9 cellular contexts compared by ENCODE assay signal in genomic region chr1:23693599-23693998, GRCh38. TPM values are rescaled to one million over a fixed set of nuclear protein-coding genes. Genes with fewer than 3 reads are reported as not detected.
DNase-seq lines count a peak whose midpoint lies in the region; ATAC-seq, FAIRE-seq and TF ChIP-seq lines count a peak whose summit lies in the region.
"Had no signal": no experiment of that assay in that cellular context is flagged by ENCODE, and none has a peak within 500 bp of the region (broad histone marks: within the 10 kb centered on the region; RNA-seq: fewer than 3 reads in every experiment).

No MANE protein-coding gene starts in this region.

- no peak for DNase-seq in GM12865 (ENCODE audit: low read depth)
- DNase-seq in PC-3: no peak
- DNase-seq in H1 (ENCODE audit: low read depth in 1 of 2, low spot score in 2 of 2): no peak
- DNase-seq in osteoblast (ENCODE audit: insufficient read length, low spot score, missing footprints): no peak
- DNase-seq in NK-92 treated with Interleukin-12 subunit alpha and Interleukin-12 subunit beta, amount 100 ng/mL, for 24 hours (lab: John Stamatoyannopoulos, UW): no peak
- no peak for DNase-seq in RPMI8226
- DNase-seq in HUDEP-2 (lab: John Stamatoyannopoulos, UW; ENCODE audit: unreplicated experiment in 76 of 76): no peak
- no peak for DNase-seq in mesenteric fat pad (ENCODE audit: low spot score)

- peaks cover 70% of the 10 kb centered on the region for H3K79me2 ChIP-seq in PC-3 (ENCODE audit: low read length)
- peaks cover 42 to 71% of the 10 kb centered on the region in 2 experiments for H3K79me2 ChIP-seq in H1 (ENCODE audit: control insufficient read depth in 1 of 2, insufficient read depth in 2 of 2, low read length in 2 of 2)
- H3K79me2 ChIP-seq in osteoblast (ENCODE audit: insufficient read depth, low read length): peaks cover 70% of the 10 kb centered on the region

- BruUV-seq in PC-3 (replicated peaks; lab: Mats Ljungman, UMichigan): no TSS peak

- TF ChIP-seq POLR2A in H1 (IDR thresholded peaks at IDR 0.05; ENCODE audit: control extremely low read depth in 1 of 2, low read depth in 2 of 2, low read length in 2 of 2): peak in 1 of 2 experiments; percentile 31; a peak in 1 of 3 replicates

- POLR2A ChIA-PET in PC-3 (lab: Charles Lee; ENCODE audit: unreplicated experiment) (no interaction called here), H1 (lab: Charles Lee; ENCODE audit: partially characterized antibody) (interaction anchor here (0.8 to 12.3 kb wide), 14 partner anchors 11 to 196 kb away, joined by 3 to 190 read pairs (median 14); partner anchors contain the start of genes E2F2, ELOA and PITHD1)

- TF ChIP-seq RAD21 in H1 (IDR thresholded peaks at IDR 0.05 in 1 of 2, conservative IDR thresholded peaks at IDR 0.05 in 1 of 2; ENCODE audit: low read depth in 2 of 2, low read length in 2 of 2): no peak

- H3K4me2 ChIP-seq in PC-3 (ENCODE audit: low read length) (peak overlapping the region; percentile 86), H1 (ENCODE audit: insufficient read depth in 1 of 2, low read depth in 2 of 2, low read length in 2 of 2) (peak overlapping the region; percentile 87 to 99), osteoblast (ENCODE audit: insufficient read depth, low read length) (peak overlapping the region; percentile 97)

- H3K4me1 ChIP-seq in PC-3 (ENCODE audit: insufficient read depth, low read length) (peaks cover 21% of the 10 kb centered on the region), H1 (replicated peaks in 1 of 4; ENCODE audit: control insufficient read depth in 3 of 4, insufficient read depth in 4 of 4, low read length in 3 of 4) (peaks cover 0 to 13% (median 6%) of the 10 kb centered on the region in 4 experiments; a peak in 4 of 7 replicates), osteoblast (ENCODE audit: insufficient read depth, low read length) (peaks cover 43% of the 10 kb centered on the region)

- no peak overlapping the region for H3K18ac ChIP-seq in H1 (ENCODE audit: extremely low read depth, low read length)

- H3K4me3 ChIP-seq in GM12865 (ENCODE audit: low read depth, low read length): peak overlapping the region; percentile 87
- peak overlapping the region; percentile 95 for H3K4me3 ChIP-seq in PC-3 (ENCODE audit: low read length)
- peak overlapping the region; percentile 82 to 100 (median 92); a peak in 5 of 8 replicates for H3K4me3 ChIP-seq in H1 (ENCODE audit: extremely low read depth in 1 of 4, insufficient read depth in 2 of 4, low read depth in 3 of 4, low read length in 4 of 4)
- H3K4me3 ChIP-seq in osteoblast (ENCODE audit: insufficient read depth, low read length): peak overlapping the region; percentile 92

- H3K36me3 ChIP-seq in PC-3 (ENCODE audit: low read depth, low read length): peaks cover 65% of the 10 kb centered on the region
- peaks cover 40 to 64% (median 58%) of the 10 kb centered on the region in 4 experiments for H3K36me3 ChIP-seq in H1 (ENCODE audit: control insufficient read depth in 2 of 4, insufficient read depth in 4 of 4, low read length in 3 of 4)
- peaks cover 63% of the 10 kb centered on the region for H3K36me3 ChIP-seq in osteoblast (ENCODE audit: insufficient read depth, low read length)

- H3K27ac ChIP-seq in PC-3 (ENCODE audit: low read length) (no peak overlapping the region), H1 (ENCODE audit: low read depth, low read length) (no peak overlapping the region), osteoblast (ENCODE audit: low read depth, low read length) (peak overlapping the region; percentile 92)

- H3K79me1 ChIP-seq in H1 (ENCODE audit: low read depth, low read length): peaks cover 8% of the 10 kb centered on the region

- H3K27me3 ChIP-seq in PC-3 (ENCODE audit: low read length): no peaks in the 10 kb centered on the region
- no peaks in the 10 kb centered on the region for H3K27me3 ChIP-seq in H1 (replicated peaks in 1 of 4; ENCODE audit: control insufficient read depth in 3 of 4, extremely low read depth in 1 of 4, insufficient read depth in 3 of 4, low read length in 3 of 4)
- H3K27me3 ChIP-seq in osteoblast (ENCODE audit: insufficient read depth, low read length): no peaks in the 10 kb centered on the region

- no peak overlapping the region for H2BK5ac ChIP-seq in H1 (ENCODE audit: low read depth, low read length)

- peaks cover 65% of the 10 kb centered on the region for H4K20me1 ChIP-seq in PC-3 (ENCODE audit: low read length)
- peaks cover 32 to 39% of the 10 kb centered on the region in 2 experiments for H4K20me1 ChIP-seq in H1 (replicated peaks in 1 of 2; ENCODE audit: control insufficient read depth in 1 of 2, insufficient read depth in 2 of 2, low read length in 2 of 2)
- peaks cover 69% of the 10 kb centered on the region for H4K20me1 ChIP-seq in osteoblast (ENCODE audit: insufficient read depth, low read length)

- H2BK120ac ChIP-seq in H1 (replicated peaks; ENCODE audit: low read depth, low read length): no peak overlapping the region

- H3K14ac ChIP-seq in H1 (ENCODE audit: insufficient read length): no peak overlapping the region

- H2BK12ac ChIP-seq in H1 (ENCODE audit: low read depth, low read length): no peak overlapping the region

- no peak overlapping the region for H2BK20ac ChIP-seq in H1 (ENCODE audit: low read length)

- H3K9me3 ChIP-seq in PC-3 (ENCODE audit: low read length) (no peaks in the 10 kb centered on the region), H1 (ENCODE audit: insufficient read depth in 2 of 2, low read depth in 1 of 2, low read length in 1 of 2) (no peaks in the 10 kb centered on the region), osteoblast (ENCODE audit: low read depth, low read length) (no peaks in the 10 kb centered on the region)

- H2AK5ac ChIP-seq in H1 (ENCODE audit: low read depth, low read length): no peak overlapping the region

- intact Hi-C loops in PC-3 (cut with micrococcal nuclease): no loop called here

- H4K5ac ChIP-seq in H1 (ENCODE audit: insufficient read length, low read depth, low read length): no peak overlapping the region

- WGBS in H1 (ENCODE audit: extremely low coverage in 1 of 2, insufficient coverage in 1 of 2, insufficient read length in 1 of 2, insufficient replicate concordance in 2 of 2, low coverage in 1 of 2, low lambda C conversion rate in 2 of 2, missing lambda C conversion rate in 1 of 2), 2 experiments: 93% methylated on average over 2 of the region's 2 CpGs; no CpG with 5 or more reads in 1 of the 2 experiments

- H3K23me2 ChIP-seq in H1 (ENCODE audit: low read depth, low read length): peaks cover 11% of the 10 kb centered on the region; the same call in 1 of the 2 replicates

- no peak overlapping the region for H2BK15ac ChIP-seq in H1 (ENCODE audit: low read length)

- no peak overlapping the region for H3K56ac ChIP-seq in H1 (replicated peaks; ENCODE audit: insufficient read length, low read depth, low read length)

- CTCF ChIA-PET in PC-3 (lab: Charles Lee): no interaction called here
- CTCF ChIA-PET in H1 (lab: Charles Lee; ENCODE audit: partially characterized antibody): interaction anchor here (0.6 to 1.4 kb wide), 3 partner anchors 9 to 274 kb away, joined by 3 read pairs; no protein-coding TSS in a partner anchor

- H3K9me2 ChIP-seq in PC-3 (replicated peaks; ENCODE audit: low read length): no peaks in the 10 kb centered on the region

- H3K9ac ChIP-seq in PC-3 (ENCODE audit: low read length) (peak overlapping the region; percentile 98; the same call in 1 of the 2 replicates), H1 (replicated peaks in 1 of 4; ENCODE audit: extremely low read depth in 1 of 4, low read depth in 3 of 4, low read length in 3 of 4) (peak overlapping the region in 3 of 4 experiments; percentile 22 to 71 (median 56); a peak in 4 of 7 replicates)

- no peak overlapping the region for H3K4ac ChIP-seq in H1 (replicated peaks; ENCODE audit: insufficient read length, low read depth, low read length)

- H4K91ac ChIP-seq in H1 (replicated peaks; ENCODE audit: insufficient read length, low read length): no peak overlapping the region

- no peak for TF ChIP-seq CTCF in GM12865 (IDR thresholded peaks at IDR 0.05; ENCODE audit: insufficient read depth, low read depth, low read length, missing control alignments)
- no peak for TF ChIP-seq CTCF in PC-3 (conservative IDR thresholded peaks at IDR 0.05; ENCODE audit: low read depth, low read length)
- no peak for TF ChIP-seq CTCF in H1 (IDR thresholded peaks at IDR 0.05; ENCODE audit: control extremely low read depth in 1 of 3, insufficient read depth in 1 of 3, low read depth in 1 of 3, low read length in 3 of 3)
- TF ChIP-seq CTCF in osteoblast (IDR thresholded peaks at IDR 0.05; ENCODE audit: extremely low read depth, low read depth, low read length): no peak

- no peak for TF ChIP-seq EP300 in H1 (IDR thresholded peaks at IDR 0.05; ENCODE audit: borderline replicate concordance in 1 of 2, low read depth in 2 of 2, low read length in 2 of 2)

- no peak overlapping the region for H4K8ac ChIP-seq in H1 (ENCODE audit: extremely low read depth, insufficient read depth, low read length)

- H3F3A ChIP-seq in PC-3 (ENCODE audit: low read length, unreplicated experiment): no peaks in the 10 kb centered on the region

- H3K23ac ChIP-seq in H1 (ENCODE audit: insufficient read length): no peak overlapping the region

- H2AFZ ChIP-seq in PC-3 (ENCODE audit: low read length): no peak overlapping the region
- H2AFZ ChIP-seq in H1 (ENCODE audit: low read length): no peak overlapping the region
- no peak overlapping the region for H2AFZ ChIP-seq in osteoblast (ENCODE audit: low read length)

- no peak for FAIRE-seq in H1 (lab: Jason Lieb, UNC)
- FAIRE-seq: GM18507 had no signal

- ATAC-seq in PC-3: no peak

RNA-seq across cellular contexts. Expression of gene RPL11, which starts 2.0 kb away (rescaled TPM):
- total RNA-seq in PC-3 (2014; rRNA removed) (1,031 and 1,441 TPM in 2 replicates), osteoblast (606 and 693 TPM in 2 replicates), mesenteric fat pad (871 TPM)
- total RNA-seq in H1 (2021; fragmentation: NEBNext Ultra II Directional; extraction: Animal tissue kit (Norgen Biotek cat#: 25700)): 1,426 and 1,499 TPM in 2 replicates
- polyA plus RNA-seq in H1 (2011; rRNA removed): 760 and 1,192 TPM in 2 replicates
- polyA plus RNA-seq in H1 (2011; cell fraction: cytosol; rRNA removed): 1,814 TPM
- polyA plus RNA-seq in H1 (2011; cell fraction: nucleus; rRNA removed): 646 TPM
- 3,433 to 4,890 TPM (median 3,853 TPM) in 4 replicates for polyA plus RNA-seq in H1 (2012, experiment 1 of 2)
- polyA plus RNA-seq in H1 (2012, experiment 2 of 2): 1,251 TPM
- 2,145 TPM for polyA plus RNA-seq in H1 (2013, experiment 1 of 2)
- 2,259 TPM for polyA plus RNA-seq in H1 (2013, experiment 2 of 2)
- polyA minus RNA-seq in H1 (2011; rRNA and poly(A)+ RNA removed): 465 and 598 TPM in 2 replicates
- 496 TPM for polyA minus RNA-seq in H1 (2011; cell fraction: cytosol; rRNA and poly(A)+ RNA removed)
- 375 TPM for polyA minus RNA-seq in H1 (2011; cell fraction: nucleus; rRNA and poly(A)+ RNA removed)

RNA-seq across cellular contexts. Expression of gene ELOA, which starts 49.7 kb away (rescaled TPM):
- total RNA-seq in PC-3 (2014; rRNA removed) (50.7 and 50.9 TPM in 2 replicates), osteoblast (41.5 and 42.0 TPM in 2 replicates), mesenteric fat pad (51.1 TPM)
- total RNA-seq in H1 (2021; fragmentation: NEBNext Ultra II Directional; extraction: Animal tissue kit (Norgen Biotek cat#: 25700)): 56.9 and 61.1 TPM in 2 replicates
- polyA plus RNA-seq in H1 (2011; rRNA removed): 12.3 and 15.7 TPM in 2 replicates
- 17.2 TPM for polyA plus RNA-seq in H1 (2011; cell fraction: cytosol; rRNA removed)
- polyA plus RNA-seq in H1 (2011; cell fraction: nucleus; rRNA removed): 18.4 TPM
- 30.4 to 40.8 TPM (median 33.7 TPM) in 4 replicates for polyA plus RNA-seq in H1 (2012, experiment 1 of 2)
- 10.1 TPM for polyA plus RNA-seq in H1 (2012, experiment 2 of 2)
- 37.0 TPM for polyA plus RNA-seq in H1 (2013, experiment 1 of 2)
- polyA plus RNA-seq in H1 (2013, experiment 2 of 2): 37.5 TPM
- 22.7 and 25.6 TPM in 2 replicates for polyA minus RNA-seq in H1 (2011; rRNA and poly(A)+ RNA removed)
- polyA minus RNA-seq in H1 (2011; cell fraction: cytosol; rRNA and poly(A)+ RNA removed): 22.4 TPM
- polyA minus RNA-seq in H1 (2011; cell fraction: nucleus; rRNA and poly(A)+ RNA removed): 18.6 TPM
